ENCODE assay signal across 3 cellular contexts in the genomic region with DNA sequence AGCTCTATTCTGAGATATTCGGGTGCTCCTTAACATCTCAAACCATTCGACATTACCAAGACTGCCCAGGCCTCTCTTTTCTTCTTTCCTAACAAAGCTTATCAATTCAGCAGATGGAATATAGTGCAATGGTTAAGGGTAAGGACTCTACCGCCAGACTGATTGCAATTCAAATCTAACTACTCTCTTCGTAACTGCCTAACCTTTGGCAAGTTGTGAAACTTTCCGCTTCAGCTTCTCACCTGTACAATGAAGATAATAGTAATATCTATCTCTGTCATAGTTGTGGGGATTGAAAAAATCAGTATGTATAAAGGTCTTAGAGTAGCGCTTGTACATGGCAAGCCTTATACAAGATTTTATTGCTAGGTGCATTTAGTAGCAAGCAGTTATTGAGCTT.
TF ChIP-seq lines count a peak whose summit lies in the region.

No MANE protein-coding gene starts in this region.

TF ChIP-seq in A549, 52 proteins besides CTCF, POLR2A, EP300 and RAD21:
- TF ChIP-seq FOSL2 (IDR thresholded peaks at IDR 0.05) (no peak), FOSL2 (CRISPR knock-in tag; IDR thresholded peaks at IDR 0.05) (no peak), HOXB13 (CRISPR knock-in tag; IDR thresholded peaks at IDR 0.05; ENCODE audit: low read depth) (no peak), JUNB (IDR thresholded peaks at IDR 0.05) (no peak), EHF (CRISPR knock-in tag; IDR thresholded peaks at IDR 0.05) (no peak), ESRRA (IDR thresholded peaks at IDR 0.05; ENCODE audit: borderline replicate concordance, low read length) (no peak), JUN (IDR thresholded peaks at IDR 0.05) (no peak), SMC3 (IDR thresholded peaks at IDR 0.05) (no peak), RARB (CRISPR knock-in tag; IDR thresholded peaks at IDR 0.05) (no peak), RNF2 (IDR thresholded peaks at IDR 0.05; ENCODE audit: borderline replicate concordance, low read depth) (no peak), CHD4 (IDR thresholded peaks at IDR 0.05; ENCODE audit: borderline replicate concordance) (no peak), HOXB5 (CRISPR knock-in tag; IDR thresholded peaks at IDR 0.05) (no peak), RCOR1 (IDR thresholded peaks at IDR 0.05; ENCODE audit: low read depth, low read length) (no peak), POLR2AphosphoS2 (conservative IDR thresholded peaks at IDR 0.05; ENCODE audit: low read length) (no peak), HEYL (CRISPR knock-in tag; IDR thresholded peaks at IDR 0.05) (no peak), RFX5 (IDR thresholded peaks at IDR 0.05) (no peak)
- TF ChIP-seq, protein P1, sequence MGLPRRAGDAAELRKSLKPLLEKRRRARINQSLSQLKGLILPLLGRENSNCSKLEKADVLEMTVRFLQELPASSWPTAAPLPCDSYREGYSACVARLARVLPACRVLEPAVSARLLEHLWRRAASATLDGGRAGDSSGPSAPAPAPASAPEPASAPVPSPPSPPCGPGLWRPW (IDR thresholded peaks at IDR 0.05) = no peak
- TF ChIP-seq, protein P2, sequence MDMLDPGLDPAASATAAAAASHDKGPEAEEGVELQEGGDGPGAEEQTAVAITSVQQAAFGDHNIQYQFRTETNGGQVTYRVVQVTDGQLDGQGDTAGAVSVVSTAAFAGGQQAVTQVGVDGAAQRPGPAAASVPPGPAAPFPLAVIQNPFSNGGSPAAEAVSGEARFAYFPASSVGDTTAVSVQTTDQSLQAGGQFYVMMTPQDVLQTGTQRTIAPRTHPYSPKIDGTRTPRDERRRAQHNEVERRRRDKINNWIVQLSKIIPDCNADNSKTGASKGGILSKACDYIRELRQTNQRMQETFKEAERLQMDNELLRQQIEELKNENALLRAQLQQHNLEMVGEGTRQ (IDR thresholded peaks at IDR 0.05) = no peak
- TF ChIP-seq, protein P3, sequence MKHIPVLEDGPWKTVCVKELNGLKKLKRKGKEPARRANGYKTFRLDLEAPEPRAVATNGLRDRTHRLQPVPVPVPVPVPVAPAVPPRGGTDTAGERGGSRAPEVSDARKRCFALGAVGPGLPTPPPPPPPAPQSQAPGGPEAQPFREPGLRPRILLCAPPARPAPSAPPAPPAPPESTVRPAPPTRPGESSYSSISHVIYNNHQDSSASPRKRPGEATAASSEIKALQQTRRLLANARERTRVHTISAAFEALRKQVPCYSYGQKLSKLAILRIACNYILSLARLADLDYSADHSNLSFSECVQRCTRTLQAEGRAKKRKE (CRISPR knock-in tag; IDR thresholded peaks at IDR 0.05; ENCODE audit: low read depth) = no peak

TF ChIP-seq in HEK293, 187 proteins besides CTCF, POLR2A, EP300 and RAD21:
- TF ChIP-seq ZNF155 (tag by site-specific recombination; IDR thresholded peaks at IDR 0.05) (no peak), PRDM1 (tag by site-specific recombination; IDR thresholded peaks at IDR 0.05) (0 out of 2 replicates have a peak, but pooled peaks have one; percentile 11)

TF ChIP-seq in GM12878, 131 proteins besides CTCF, POLR2A, EP300 and RAD21:
- TF ChIP-seq EED (IDR thresholded peaks at IDR 0.05; ENCODE audit: low read depth) (no peak), MEF2B (IDR thresholded peaks at IDR 0.05; ENCODE audit: partially characterized antibody, poor library complexity, severe bottlenecking) (no peak), RFX5 (IDR thresholded peaks at IDR 0.05; ENCODE audit: low read depth, low read length) (no peak), RB1 (IDR thresholded peaks at IDR 0.05; ENCODE audit: borderline replicate concordance) (no peak)
- TF ChIP-seq, protein P4, sequence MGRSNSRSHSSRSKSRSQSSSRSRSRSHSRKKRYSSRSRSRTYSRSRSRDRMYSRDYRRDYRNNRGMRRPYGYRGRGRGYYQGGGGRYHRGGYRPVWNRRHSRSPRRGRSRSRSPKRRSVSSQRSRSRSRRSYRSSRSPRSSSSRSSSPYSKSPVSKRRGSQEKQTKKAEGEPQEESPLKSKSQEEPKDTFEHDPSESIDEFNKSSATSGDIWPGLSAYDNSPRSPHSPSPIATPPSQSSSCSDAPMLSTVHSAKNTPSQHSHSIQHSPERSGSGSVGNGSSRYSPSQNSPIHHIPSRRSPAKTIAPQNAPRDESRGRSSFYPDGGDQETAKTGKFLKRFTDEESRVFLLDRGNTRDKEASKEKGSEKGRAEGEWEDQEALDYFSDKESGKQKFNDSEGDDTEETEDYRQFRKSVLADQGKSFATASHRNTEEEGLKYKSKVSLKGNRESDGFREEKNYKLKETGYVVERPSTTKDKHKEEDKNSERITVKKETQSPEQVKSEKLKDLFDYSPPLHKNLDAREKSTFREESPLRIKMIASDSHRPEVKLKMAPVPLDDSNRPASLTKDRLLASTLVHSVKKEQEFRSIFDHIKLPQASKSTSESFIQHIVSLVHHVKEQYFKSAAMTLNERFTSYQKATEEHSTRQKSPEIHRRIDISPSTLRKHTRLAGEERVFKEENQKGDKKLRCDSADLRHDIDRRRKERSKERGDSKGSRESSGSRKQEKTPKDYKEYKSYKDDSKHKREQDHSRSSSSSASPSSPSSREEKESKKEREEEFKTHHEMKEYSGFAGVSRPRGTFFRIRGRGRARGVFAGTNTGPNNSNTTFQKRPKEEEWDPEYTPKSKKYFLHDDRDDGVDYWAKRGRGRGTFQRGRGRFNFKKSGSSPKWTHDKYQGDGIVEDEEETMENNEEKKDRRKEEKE (IDR thresholded peaks at IDR 0.05) = no peak
TF ChIP-seq in GM12878: peak in this region for 0.
